Comparison of ENCODE assay signal across 21 cellular contexts in genomic region chr3:36394176-36394575, GRCh38. TPM values are rescaled to one million over a fixed set of nuclear protein-coding genes. Genes with fewer than 3 reads are reported as not detected.
"Had no signal": no experiment of that assay in that cellular context is flagged by ENCODE, and none has a peak within 500 bp of the region (broad histone marks: within the 10 kb centered on the region; RNA-seq: fewer than 3 reads in every experiment).

No MANE protein-coding gene starts in this region.

- H3K27me3 ChIP-seq: neural progenitor cell, sigmoid colon, stomach, testis, upper lobe of right lung had no signal

- H3K9me3 ChIP-seq: sigmoid colon, stomach, testis, upper lobe of right lung had no signal

- H2AFZ ChIP-seq: neural progenitor cell had no signal

- DNase-seq: activated CD4-positive, alpha-beta T cell treated with anti-CD3 and anti-CD28 coated beads, Interleukin-2, amount 50 U/mL, for 48 hours; activated naive CD4-positive, alpha-beta T cell treated with anti-CD3 and anti-CD28 coated beads, Interleukin-2, amount 10 ng/mL, durations not matched to agents 7 days and 5 days; activated T-cell treated with anti-CD3 and anti-CD28 coated beads, Interleukin-2, amount 50 U/mL, for 1 hour; dorsolateral prefrontal cortex; endodermal cell; immature natural killer cell; left cardiac atrium; naive B cell; sigmoid colon; stimulated activated CD4-positive, alpha-beta T cell treated with anti-CD3 and anti-CD28 coated beads, Interleukin-12 subunit alpha, Interleukin-12 subunit beta, amount 100 ng/mL, for 4 hours; stimulated activated CD4-positive, alpha-beta T cell treated with anti-CD3 and anti-CD28 coated beads, Interleukin-2, amount 100 ng/mL, for 24 hours; stomach; testis; upper lobe of right lung; WERI-Rb-1 had no signal

- H3K4me2 ChIP-seq: neural progenitor cell had no signal

- H3K4me3 ChIP-seq: dorsolateral prefrontal cortex, lung, neural progenitor cell, sigmoid colon, SK-N-MC, stomach, testis, upper lobe of right lung had no signal

- H3K27ac ChIP-seq: dorsolateral prefrontal cortex, neural progenitor cell, sigmoid colon, SK-N-MC, stomach, testis, upper lobe of right lung, WERI-Rb-1 had no signal

- H3K9ac ChIP-seq: neural progenitor cell had no signal

- H3K36me3 ChIP-seq: neural progenitor cell, sigmoid colon, stomach, upper lobe of right lung, WERI-Rb-1 had no signal

- H3K4me1 ChIP-seq: neural progenitor cell, sigmoid colon, stomach, testis, upper lobe of right lung had no signal

RNA-seq across cellular contexts. Expression of gene STAC, which starts 13.9 kb away (rescaled TPM):
- total RNA-seq: activated T-helper 2 cell treated with anti-CD3 and anti-CD28 coated beads, Interferon-gamma antibody, Interleukin-2, Interleukin-4, amounts not matched to agents 10 μg/mL and 5 μg/mL and 100 μg/mL, durations not matched to agents 14 hours and 24 hours and 36 hours; osteocyte; T-helper 1 cell treated with Interleukin-12 subunit alpha and Interleukin-12 subunit beta and Interleukin-4 antibody, amounts not matched to agents 30 ng/mL and 1 ng/mL, for 36 hours had no signal
- polyA plus RNA-seq: immature natural killer cell had no signal
